In the genomic region with DNA sequence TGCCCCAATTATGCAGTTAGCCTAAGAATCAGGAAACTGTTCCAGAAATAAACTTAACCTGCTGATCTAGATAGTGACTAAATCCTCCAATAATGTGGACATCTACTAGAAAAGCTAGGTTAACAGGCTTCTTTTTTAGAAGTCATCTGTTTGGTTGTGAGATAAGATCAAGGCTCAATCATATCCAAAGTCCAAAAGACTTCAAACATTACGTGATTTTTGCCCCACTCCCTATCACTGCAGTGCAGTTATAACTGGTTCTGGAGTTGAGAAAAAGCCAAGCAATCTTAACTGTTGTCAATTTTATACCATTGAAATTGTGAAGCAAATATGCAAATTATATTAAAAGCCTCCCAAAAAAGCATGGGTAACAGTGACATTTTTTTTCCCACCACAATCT, we compare ENCODE assay signal across 24 cellular contexts.
DNase-seq lines count a peak whose midpoint lies in the region; ATAC-seq, FAIRE-seq and TF ChIP-seq lines count a peak whose summit lies in the region.
"Had no signal": no experiment of that assay in that cellular context is flagged by ENCODE, and none has a peak within 500 bp of the region (broad histone marks: within the 10 kb centered on the region; RNA-seq: fewer than 3 reads in every experiment).

No MANE protein-coding gene starts in this region.

- no peaks in the 10 kb centered on the region for H3K36me3 Mint-ChIP-seq in MCF 10A (ENCODE audit: insufficient read depth, unreplicated experiment)
- H3K36me3 Mint-ChIP-seq: CD4-positive, CD25-positive, alpha-beta regulatory T cell; CD8-positive, alpha-beta T cell had no signal

- no peak overlapping the region for H3K4me3 Mint-ChIP-seq in MCF 10A (ENCODE audit: unreplicated experiment)
- H3K4me3 Mint-ChIP-seq: CD4-positive, CD25-positive, alpha-beta regulatory T cell; CD8-positive, alpha-beta T cell; GM23338; H9 had no signal

- H3K9me3 ChIP-seq in liver (ENCODE audit: control insufficient read depth in 4 of 4, low read length in 3 of 4) (no peaks in the 10 kb centered on the region), small intestine (ENCODE audit: control insufficient read depth, low read depth) (no peaks in the 10 kb centered on the region)
- H3K9me3 ChIP-seq: A549 had no signal

- intact Hi-C loops in left colon (cut with DNase I, micrococcal nuclease), result no loop called here
- intact Hi-C loops in MCF 10A (cut with micrococcal nuclease), result no loop called here

- peak; percentile 48 for ATAC-seq in left colon
- no peak for ATAC-seq in HG03095 (IDR thresholded peaks at IDR 0.05; ENCODE audit: unreplicated experiment)
- ATAC-seq in HG02642 (IDR thresholded peaks at IDR 0.05; ENCODE audit: poor library complexity, unreplicated experiment), result no peak
- ATAC-seq: A549; CD8-positive, alpha-beta T cell; GM12878; GM23338; HCT116 had no signal

- TF ChIP-seq RAD21 in liver (IDR thresholded peaks at IDR 0.05), result peak in 1 of 2 donors; percentile 34

- H3K4me1 ChIP-seq in liver (ENCODE audit: control insufficient read depth in 4 of 4, insufficient read depth in 4 of 4, low read length in 3 of 4), result no peaks in the 10 kb centered on the region
- H3K4me1 ChIP-seq in small intestine (ENCODE audit: control insufficient read depth in 2 of 2, insufficient read depth in 1 of 2, low read depth in 1 of 2, low read length in 1 of 2), result no peaks in the 10 kb centered on the region
- H3K4me1 ChIP-seq: A549 had no signal

- no peaks in the 10 kb centered on the region for H3K36me3 ChIP-seq in liver (ENCODE audit: control insufficient read depth in 4 of 4, insufficient read depth in 3 of 4, low read depth in 1 of 4, low read length in 3 of 4)
- H3K36me3 ChIP-seq in small intestine (ENCODE audit: control insufficient read depth in 2 of 2, insufficient read depth in 2 of 2, low read length in 2 of 2), result no peaks in the 10 kb centered on the region

- no peak overlapping the region for H3K4me3 ChIP-seq in liver (ENCODE audit: low read depth in 1 of 3, low read length in 3 of 3)
- no peak overlapping the region for H3K4me3 ChIP-seq in small intestine (ENCODE audit: low read depth in 1 of 2, low read length in 2 of 2)
- H3K4me3 ChIP-seq: A549, GM12878, GM23338 had no signal

- H3K27me3 ChIP-seq in liver (ENCODE audit: control insufficient read depth in 4 of 4, insufficient read depth in 4 of 4, low read length in 3 of 4) (no peaks in the 10 kb centered on the region), small intestine (ENCODE audit: control insufficient read depth in 2 of 2, insufficient read depth in 2 of 2, low read length in 2 of 2) (no peaks in the 10 kb centered on the region)

- no peak for TF ChIP-seq POLR2A in GM12892 (IDR thresholded peaks at IDR 0.05; ENCODE audit: low read depth, low read length)

- H3K4me1 Mint-ChIP-seq in MCF 10A (ENCODE audit: insufficient read depth, unreplicated experiment), result no peaks in the 10 kb centered on the region
- H3K4me1 Mint-ChIP-seq: CD4-positive, CD25-positive, alpha-beta regulatory T cell had no signal

- BruUV-seq in MCF 10A (replicated peaks; lab: Mats Ljungman, UMichigan), result no TSS peak

- CTCF ChIA-PET in MCF 10A (lab: Yijun Ruan, JAX), result no interaction called here

- DNase-seq in GM12892 (ENCODE audit: insufficient read length) (no peak), left colon (no peak), small intestine (peak; percentile 0), MCF 10A (ENCODE audit: unreplicated experiment) (no peak)
- DNase-seq in activated CD4-positive, alpha-beta T cell treated with anti-CD3 and anti-CD28 coated beads, Interleukin-2, amount 50 U/mL, for 1 hour, result no peak
- DNase-seq: 8988T; ACHN; C1 segment of cervical spinal cord; CD4-positive, CD25-positive, alpha-beta regulatory T cell; CD8-positive, alpha-beta T cell; DMS 273 treated with DMSO at 0.1 percent for 48 hours; DMS79; EL; GDM1; H9 had no signal

- H3K27ac Mint-ChIP-seq in MCF 10A (ENCODE audit: low read depth, unreplicated experiment), result no peak overlapping the region
- H3K27ac Mint-ChIP-seq: CD4-positive, CD25-positive, alpha-beta regulatory T cell; CD8-positive, alpha-beta T cell; GM23338; H9 had no signal

- H3K27ac ChIP-seq in liver (ENCODE audit: low read depth in 1 of 2, low read length in 2 of 2) (peak overlapping the region; percentile 15 to 46), small intestine (ENCODE audit: low read depth in 1 of 2, low read length in 1 of 2) (no peak overlapping the region)
- H3K27ac ChIP-seq: A549 had no signal

- H3K9me3 Mint-ChIP-seq in MCF 10A (ENCODE audit: unreplicated experiment), result peaks cover 8% of the 10 kb centered on the region
- H3K9me3 Mint-ChIP-seq: CD8-positive, alpha-beta T cell had no signal

- no peaks in the 10 kb centered on the region for H3K27me3 Mint-ChIP-seq in MCF 10A (ENCODE audit: insufficient read depth, unreplicated experiment)
- H3K27me3 Mint-ChIP-seq: CD4-positive, CD25-positive, alpha-beta regulatory T cell had no signal

- TF ChIP-seq CTCF in liver (IDR thresholded peaks at IDR 0.05; ENCODE audit: low read depth, low read length, missing input control) (no peak), MCF 10A (IDR thresholded peaks at IDR 0.05; ENCODE audit: unreplicated experiment) (no peak)

- H3K9ac ChIP-seq in liver (ENCODE audit: low read depth in 1 of 2, low read length in 2 of 2), result no peak overlapping the region

- 16% methylated on average over 1 of the region's 1 CpG for WGBS in liver
- 5 to 48% (median 23%) methylated on average over 1 of the region's 1 CpG for WGBS in small intestine, 3 donors

- POLR2A ChIA-PET in MCF 10A (lab: Yijun Ruan, JAX), result no interaction called here

- FAIRE-seq in GM12892 (lab: Jason Lieb, UNC) (peak; percentile 56), small intestine (lab: Jason Lieb, UNC) (no peak)
- FAIRE-seq: A549, D721Med, GM12878, GM18507 had no signal

TF ChIP-seq in liver, 16 proteins besides CTCF, POLR2A, EP300 and RAD21:
- TF ChIP-seq HNF4G (IDR thresholded peaks at IDR 0.05) (peak; percentile 23), HNF4A (conservative IDR thresholded peaks at IDR 0.05) (peak; percentile 84 to 89), GABPA (IDR thresholded peaks at IDR 0.05 in 1 of 2, conservative IDR thresholded peaks at IDR 0.05 in 1 of 2) (no peak), EGR1 (IDR thresholded peaks at IDR 0.05; ENCODE audit: low read depth in 2 of 2) (no peak), RXRA (IDR thresholded peaks at IDR 0.05) (peak in 1 of 2 donors; percentile 56), JUND (IDR thresholded peaks at IDR 0.05) (peak in 1 of 2 donors; percentile 70), SP1 (IDR thresholded peaks at IDR 0.05) (peak; percentile 53), YY1 (IDR thresholded peaks at IDR 0.05) (peak; percentile 21), NR2F2 (IDR thresholded peaks at IDR 0.05) (no peak)
- TF ChIP-seq, protein P1, sequence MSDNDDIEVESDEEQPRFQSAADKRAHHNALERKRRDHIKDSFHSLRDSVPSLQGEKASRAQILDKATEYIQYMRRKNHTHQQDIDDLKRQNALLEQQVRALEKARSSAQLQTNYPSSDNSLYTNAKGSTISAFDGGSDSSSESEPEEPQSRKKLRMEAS (IDR thresholded peaks at IDR 0.05), result no peak
- TF ChIP-seq, protein P2, sequence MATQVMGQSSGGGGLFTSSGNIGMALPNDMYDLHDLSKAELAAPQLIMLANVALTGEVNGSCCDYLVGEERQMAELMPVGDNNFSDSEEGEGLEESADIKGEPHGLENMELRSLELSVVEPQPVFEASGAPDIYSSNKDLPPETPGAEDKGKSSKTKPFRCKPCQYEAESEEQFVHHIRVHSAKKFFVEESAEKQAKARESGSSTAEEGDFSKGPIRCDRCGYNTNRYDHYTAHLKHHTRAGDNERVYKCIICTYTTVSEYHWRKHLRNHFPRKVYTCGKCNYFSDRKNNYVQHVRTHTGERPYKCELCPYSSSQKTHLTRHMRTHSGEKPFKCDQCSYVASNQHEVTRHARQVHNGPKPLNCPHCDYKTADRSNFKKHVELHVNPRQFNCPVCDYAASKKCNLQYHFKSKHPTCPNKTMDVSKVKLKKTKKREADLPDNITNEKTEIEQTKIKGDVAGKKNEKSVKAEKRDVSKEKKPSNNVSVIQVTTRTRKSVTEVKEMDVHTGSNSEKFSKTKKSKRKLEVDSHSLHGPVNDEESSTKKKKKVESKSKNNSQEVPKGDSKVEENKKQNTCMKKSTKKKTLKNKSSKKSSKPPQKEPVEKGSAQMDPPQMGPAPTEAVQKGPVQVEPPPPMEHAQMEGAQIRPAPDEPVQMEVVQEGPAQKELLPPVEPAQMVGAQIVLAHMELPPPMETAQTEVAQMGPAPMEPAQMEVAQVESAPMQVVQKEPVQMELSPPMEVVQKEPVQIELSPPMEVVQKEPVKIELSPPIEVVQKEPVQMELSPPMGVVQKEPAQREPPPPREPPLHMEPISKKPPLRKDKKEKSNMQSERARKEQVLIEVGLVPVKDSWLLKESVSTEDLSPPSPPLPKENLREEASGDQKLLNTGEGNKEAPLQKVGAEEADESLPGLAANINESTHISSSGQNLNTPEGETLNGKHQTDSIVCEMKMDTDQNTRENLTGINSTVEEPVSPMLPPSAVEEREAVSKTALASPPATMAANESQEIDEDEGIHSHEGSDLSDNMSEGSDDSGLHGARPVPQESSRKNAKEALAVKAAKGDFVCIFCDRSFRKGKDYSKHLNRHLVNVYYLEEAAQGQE (IDR thresholded peaks at IDR 0.05), result peak; percentile 29
- TF ChIP-seq, protein P3, sequence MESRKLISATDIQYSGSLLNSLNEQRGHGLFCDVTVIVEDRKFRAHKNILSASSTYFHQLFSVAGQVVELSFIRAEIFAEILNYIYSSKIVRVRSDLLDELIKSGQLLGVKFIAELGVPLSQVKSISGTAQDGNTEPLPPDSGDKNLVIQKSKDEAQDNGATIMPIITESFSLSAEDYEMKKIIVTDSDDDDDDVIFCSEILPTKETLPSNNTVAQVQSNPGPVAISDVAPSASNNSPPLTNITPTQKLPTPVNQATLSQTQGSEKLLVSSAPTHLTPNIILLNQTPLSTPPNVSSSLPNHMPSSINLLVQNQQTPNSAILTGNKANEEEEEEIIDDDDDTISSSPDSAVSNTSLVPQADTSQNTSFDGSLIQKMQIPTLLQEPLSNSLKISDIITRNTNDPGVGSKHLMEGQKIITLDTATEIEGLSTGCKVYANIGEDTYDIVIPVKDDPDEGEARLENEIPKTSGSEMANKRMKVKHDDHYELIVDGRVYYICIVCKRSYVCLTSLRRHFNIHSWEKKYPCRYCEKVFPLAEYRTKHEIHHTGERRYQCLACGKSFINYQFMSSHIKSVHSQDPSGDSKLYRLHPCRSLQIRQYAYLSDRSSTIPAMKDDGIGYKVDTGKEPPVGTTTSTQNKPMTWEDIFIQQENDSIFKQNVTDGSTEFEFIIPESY (IDR thresholded peaks at IDR 0.05), result peak; percentile 29

Comparison
In these comparisons a context has a peak if more than half of its experiments do, and no peak if none do; other contexts are left out.
1. H3K27ac ChIP-seq: peak in liver (2 of 2); none in small intestine (0 of 2).